ENCODE assay signal across 2 cellular contexts in genomic region chr1:212040629-212041028, GRCh38.
A peak's percentile ranks its signal among the peaks of the same experiment; 100 is the strongest.
TF ChIP-seq lines count a peak whose summit lies in the region.

No MANE protein-coding gene starts in this region.

TF ChIP-seq in HCT116, 20 proteins besides CTCF, POLR2A, EP300 and RAD21:
- TF ChIP-seq, protein P1, sequence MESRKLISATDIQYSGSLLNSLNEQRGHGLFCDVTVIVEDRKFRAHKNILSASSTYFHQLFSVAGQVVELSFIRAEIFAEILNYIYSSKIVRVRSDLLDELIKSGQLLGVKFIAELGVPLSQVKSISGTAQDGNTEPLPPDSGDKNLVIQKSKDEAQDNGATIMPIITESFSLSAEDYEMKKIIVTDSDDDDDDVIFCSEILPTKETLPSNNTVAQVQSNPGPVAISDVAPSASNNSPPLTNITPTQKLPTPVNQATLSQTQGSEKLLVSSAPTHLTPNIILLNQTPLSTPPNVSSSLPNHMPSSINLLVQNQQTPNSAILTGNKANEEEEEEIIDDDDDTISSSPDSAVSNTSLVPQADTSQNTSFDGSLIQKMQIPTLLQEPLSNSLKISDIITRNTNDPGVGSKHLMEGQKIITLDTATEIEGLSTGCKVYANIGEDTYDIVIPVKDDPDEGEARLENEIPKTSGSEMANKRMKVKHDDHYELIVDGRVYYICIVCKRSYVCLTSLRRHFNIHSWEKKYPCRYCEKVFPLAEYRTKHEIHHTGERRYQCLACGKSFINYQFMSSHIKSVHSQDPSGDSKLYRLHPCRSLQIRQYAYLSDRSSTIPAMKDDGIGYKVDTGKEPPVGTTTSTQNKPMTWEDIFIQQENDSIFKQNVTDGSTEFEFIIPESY (IDR thresholded peaks at IDR 0.05; ENCODE audit: extremely low read depth, insufficient replicate concordance, low read length) = no peak
- TF ChIP-seq MAX (IDR thresholded peaks at IDR 0.05) (no peak), SIN3A (IDR thresholded peaks at IDR 0.05; ENCODE audit: low read depth) (no peak), TCF7L2 (IDR thresholded peaks at IDR 0.05; ENCODE audit: borderline replicate concordance, extremely low read depth, insufficient read depth, insufficient read length) (no peak), ELF1 (IDR thresholded peaks at IDR 0.05; ENCODE audit: borderline replicate concordance, low read depth) (no peak), ZFX (IDR thresholded peaks at IDR 0.05) (no peak), POLR2AphosphoS5 (IDR thresholded peaks at IDR 0.05; ENCODE audit: low read depth, low read length) (no peak), YY1 (IDR thresholded peaks at IDR 0.05; ENCODE audit: extremely low read depth, insufficient replicate concordance, low read depth, low read length) (no peak), SP1 (IDR thresholded peaks at IDR 0.05; ENCODE audit: low read depth) (no peak), EZH2 (IDR thresholded peaks at IDR 0.05) (no peak), ZNF274 (IDR thresholded peaks at IDR 0.05; ENCODE audit: low read depth, low read length) (no peak), CBX3 (IDR thresholded peaks at IDR 0.05; ENCODE audit: low read depth) (no peak), EGR1 (IDR thresholded peaks at IDR 0.05; ENCODE audit: low read depth) (no peak), JUND (IDR thresholded peaks at IDR 0.05) (peak; percentile 34; the same call in 1 of the 2 replicates), FOSL1 (IDR thresholded peaks at IDR 0.05; ENCODE audit: low read depth) (peak; percentile 51; the same call in 1 of the 2 replicates)

TF ChIP-seq in HepG2, 621 proteins besides CTCF, POLR2A, EP300 and RAD21:
- TF ChIP-seq FOSL2 (CRISPR knock-in tag; IDR thresholded peaks at IDR 0.05) = peak; percentile 81
- no peak for TF ChIP-seq PBX2 (CRISPR knock-in tag; IDR thresholded peaks at IDR 0.05)
- no peak for TF ChIP-seq CHD4 (IDR thresholded peaks at IDR 0.05; ENCODE audit: borderline replicate concordance, low read length)
- no peak for TF ChIP-seq RNF219 (CRISPR knock-in tag; IDR thresholded peaks at IDR 0.05)
- peak; percentile 63 for TF ChIP-seq SAP130 (CRISPR knock-in tag; IDR thresholded peaks at IDR 0.05; ENCODE audit: low read depth)
- TF ChIP-seq ETS1 (CRISPR knock-in tag; IDR thresholded peaks at IDR 0.05) = no peak
- TF ChIP-seq RXRB (CRISPR knock-in tag; IDR thresholded peaks at IDR 0.05; ENCODE audit: borderline replicate concordance) = 0 out of 2 replicates have a peak, but pooled peaks have one; percentile 18
- no peak for TF ChIP-seq MEF2D (CRISPR knock-in tag; IDR thresholded peaks at IDR 0.05)
- no peak for TF ChIP-seq KAT8 (CRISPR knock-in tag; IDR thresholded peaks at IDR 0.05)
- no peak for TF ChIP-seq SOX6 (IDR thresholded peaks at IDR 0.05)
- no peak for TF ChIP-seq SOX6 (CRISPR knock-in tag; IDR thresholded peaks at IDR 0.05)
- TF ChIP-seq, protein P2, sequence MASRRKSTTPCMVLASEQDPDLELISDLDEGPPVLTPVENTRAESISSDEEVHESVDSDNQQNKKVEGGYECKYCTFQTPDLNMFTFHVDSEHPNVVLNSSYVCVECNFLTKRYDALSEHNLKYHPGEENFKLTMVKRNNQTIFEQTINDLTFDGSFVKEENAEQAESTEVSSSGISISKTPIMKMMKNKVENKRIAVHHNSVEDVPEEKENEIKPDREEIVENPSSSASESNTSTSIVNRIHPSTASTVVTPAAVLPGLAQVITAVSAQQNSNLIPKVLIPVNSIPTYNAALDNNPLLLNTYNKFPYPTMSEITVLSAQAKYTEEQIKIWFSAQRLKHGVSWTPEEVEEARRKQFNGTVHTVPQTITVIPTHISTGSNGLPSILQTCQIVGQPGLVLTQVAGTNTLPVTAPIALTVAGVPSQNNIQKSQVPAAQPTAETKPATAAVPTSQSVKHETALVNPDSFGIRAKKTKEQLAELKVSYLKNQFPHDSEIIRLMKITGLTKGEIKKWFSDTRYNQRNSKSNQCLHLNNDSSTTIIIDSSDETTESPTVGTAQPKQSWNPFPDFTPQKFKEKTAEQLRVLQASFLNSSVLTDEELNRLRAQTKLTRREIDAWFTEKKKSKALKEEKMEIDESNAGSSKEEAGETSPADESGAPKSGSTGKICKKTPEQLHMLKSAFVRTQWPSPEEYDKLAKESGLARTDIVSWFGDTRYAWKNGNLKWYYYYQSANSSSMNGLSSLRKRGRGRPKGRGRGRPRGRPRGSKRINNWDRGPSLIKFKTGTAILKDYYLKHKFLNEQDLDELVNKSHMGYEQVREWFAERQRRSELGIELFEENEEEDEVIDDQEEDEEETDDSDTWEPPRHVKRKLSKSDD (CRISPR knock-in tag; IDR thresholded peaks at IDR 0.05; ENCODE audit: low read depth) = no peak
TF ChIP-seq in HepG2: peak in this region for 3.
